ENCODE assay signal across 22 cellular contexts in the genomic region with DNA sequence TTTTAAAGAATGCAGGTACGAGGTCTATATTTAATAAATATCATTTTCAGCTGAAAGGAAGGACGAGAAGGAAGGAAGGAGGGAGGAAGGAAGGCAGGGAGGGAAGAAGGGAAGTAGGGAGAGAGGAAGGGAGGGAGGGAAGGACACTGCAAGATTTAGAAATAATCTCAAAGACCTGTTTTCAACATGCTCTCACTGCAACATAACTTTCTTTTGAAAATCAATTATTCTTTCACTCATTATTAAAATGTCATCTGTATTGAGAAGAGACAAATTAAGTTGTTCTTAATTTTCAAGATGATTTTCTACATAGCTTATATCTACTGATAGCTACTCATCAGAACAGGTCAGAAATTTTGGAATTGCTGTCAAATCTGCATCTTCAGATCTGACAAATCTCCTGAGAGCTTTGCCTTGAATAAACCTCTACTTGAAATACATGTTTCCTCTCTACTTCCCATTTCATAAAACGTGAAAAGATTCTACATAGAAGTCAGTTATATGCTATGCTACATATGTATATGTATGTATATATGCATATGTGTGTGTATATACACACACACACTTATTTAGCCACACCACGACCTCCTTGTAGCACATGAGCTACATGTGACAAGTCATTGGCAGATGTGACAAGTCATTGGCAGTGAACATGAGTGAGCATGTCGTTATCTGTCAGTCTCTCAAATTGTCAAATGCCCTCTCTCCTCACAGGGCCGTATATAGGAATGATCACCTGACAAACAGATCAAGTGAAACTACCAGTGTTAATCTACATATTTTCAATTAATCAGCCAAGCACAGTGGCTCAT.
"Had no signal": no experiment of that assay in that cellular context is flagged by ENCODE, and none has a peak within 500 bp of the region (broad histone marks: within the 10 kb centered on the region; RNA-seq: fewer than 3 reads in every experiment).

No MANE protein-coding gene starts in this region.

- H3K4me2 ChIP-seq: neural progenitor cell had no signal

- DNase-seq: cortex of kidney; effector memory CD8-positive, alpha-beta T cell; foreskin fibroblast; gastrocnemius medialis; head of caudate nucleus; left ventricle myocardium superior; lower lobe of right lung; naive B cell; sigmoid colon; stimulated activated CD4-positive, alpha-beta T cell treated with anti-CD3 and anti-CD28 coated beads, Interleukin-2, amount 100 ng/mL, for 24 hours; stimulated activated CD4-positive, alpha-beta T cell treated with anti-CD3 and anti-CD28 coated beads, Interleukin-4, amount 100 ng/mL, for 24 hours; stimulated activated naive CD4-positive, alpha-beta T cell treated with Interleukin-2 at 50 U/mL for 16 hours; stomach; thyroid gland; trophoblast cell had no signal

- H3K79me2 ChIP-seq: parathyroid adenoma had no signal

- H3K4me1 ChIP-seq: parathyroid adenoma had no signal

- H2AFZ ChIP-seq: neural progenitor cell, parathyroid adenoma had no signal

- FAIRE-seq: endometrium, keratinocyte had no signal

- ATAC-seq: effector memory CD8-positive, alpha-beta T cell; gastrocnemius medialis; left ventricle myocardium superior; lower lobe of right lung; natural killer cell treated with Interleukin-12 subunit alpha and Interleukin-12 subunit beta and Interleukin-15 and Interleukin-18, amount 100 ng/mL, for 72 hours; stimulated activated effector memory CD8-positive, alpha-beta T cell treated with anti-CD3 and anti-CD28 coated beads, Interleukin-12 subunit alpha, Interleukin-12 subunit beta, amount 100 ng/mL, for 72 hours had no signal

- H3K27me3 ChIP-seq: gastrocnemius medialis, neural progenitor cell, sigmoid colon, stomach, thyroid gland, vagina had no signal

- H3K27ac ChIP-seq: lower lobe of right lung, neural progenitor cell, parathyroid adenoma, sigmoid colon, stomach, vagina had no signal

- H3K4me3 ChIP-seq: gastrocnemius medialis, lower lobe of right lung, neural progenitor cell, sigmoid colon, stomach, thyroid gland, vagina had no signal

- H3K9ac ChIP-seq: neural progenitor cell, parathyroid adenoma had no signal

- H3K36me3 ChIP-seq: gastrocnemius medialis, lower lobe of right lung, neural progenitor cell, sigmoid colon, stomach, thyroid gland, vagina had no signal

- H3K9me3 ChIP-seq: gastrocnemius medialis, lower lobe of right lung, sigmoid colon, stomach, thyroid gland, vagina had no signal
